In genomic region chr4:74377714-74378113, GRCh38 we compare ENCODE assay signal across 1 cellular context.
TF ChIP-seq lines count a peak whose summit lies in the region.

No MANE protein-coding gene starts in this region.

TF ChIP-seq in H1, 55 proteins besides CTCF, POLR2A, EP300 and RAD21:
- no peak for TF ChIP-seq PHF8 (conservative IDR thresholded peaks at IDR 0.05; ENCODE audit: low read depth, low read length)
- TF ChIP-seq ATF2 (IDR thresholded peaks at IDR 0.05; ENCODE audit: low read length): no peak
- TF ChIP-seq RFX5 (IDR thresholded peaks at IDR 0.05; ENCODE audit: borderline replicate concordance, low read depth, low read length): no peak
- no peak for TF ChIP-seq TEAD4 (IDR thresholded peaks at IDR 0.05; ENCODE audit: low read depth, low read length)
- no peak for TF ChIP-seq MAFK (IDR thresholded peaks at IDR 0.05; ENCODE audit: low read depth, low read length)
- TF ChIP-seq RNF2 (IDR thresholded peaks at IDR 0.05; ENCODE audit: borderline replicate concordance, low read depth, low read length, missing control alignments, poor library complexity, severe bottlenecking): no peak
- TF ChIP-seq GTF2F1 (IDR thresholded peaks at IDR 0.05; ENCODE audit: borderline replicate concordance, low read depth, low read length): no peak
- no peak for TF ChIP-seq KDM1A (IDR thresholded peaks at IDR 0.05; ENCODE audit: borderline replicate concordance, low read length)
